Comparison of ENCODE assay signal across 29 cellular contexts in the genomic region with DNA sequence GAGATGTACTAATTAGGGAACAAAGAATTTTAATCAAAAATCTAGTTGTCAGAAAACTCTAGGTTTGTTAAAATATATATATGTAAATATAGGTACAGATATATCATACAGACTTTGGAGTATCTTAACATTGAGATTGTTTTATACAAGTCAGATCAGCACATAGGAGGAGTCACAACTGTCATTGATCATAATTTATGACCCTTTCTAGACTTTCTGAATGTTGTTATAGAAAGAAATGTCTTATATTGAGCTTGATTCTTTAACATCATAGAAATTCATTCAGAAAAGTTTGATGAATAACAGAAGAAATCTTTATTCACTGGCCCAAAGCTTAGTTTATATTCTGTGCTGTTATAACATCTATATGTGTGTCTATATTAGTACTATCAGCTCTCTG.
"Had no signal": no experiment of that assay in that cellular context is flagged by ENCODE, and none has a peak within 500 bp of the region (broad histone marks: within the 10 kb centered on the region; RNA-seq: fewer than 3 reads in every experiment).

No MANE protein-coding gene starts in this region.

- H3K9me3 ChIP-seq: esophagus muscularis mucosa, gastrocnemius medialis, heart left ventricle had no signal

- H3K4me1 ChIP-seq: foreskin keratinocyte had no signal

- H3K4me3 ChIP-seq: esophagus muscularis mucosa, gastrocnemius medialis, heart left ventricle had no signal

- H3K36me3 ChIP-seq: gastrocnemius medialis had no signal

- ATAC-seq: activated CD8-positive, alpha-beta T cell treated with anti-CD3 and anti-CD28 coated beads for 36 hours; activated T-cell treated with anti-CD3 and anti-CD28 coated beads, Interleukin-2, amount 50 U/mL, for 4 hours; activated T-helper 17 cell treated with anti-CD3 and anti-CD28 coated beads, Interleukin-2, amount 50 U/mL, for 72 hours; effector memory CD8-positive, alpha-beta T cell; foreskin keratinocyte; gastrocnemius medialis; heart left ventricle; WTC11 had no signal

- H3K27me3 ChIP-seq: esophagus muscularis mucosa, foreskin keratinocyte, gastrocnemius medialis, heart left ventricle had no signal

- DNase-seq: activated CD4-positive, alpha-beta T cell treated with anti-CD3 and anti-CD28 coated beads for 1 hour; activated CD4-positive, alpha-beta T cell treated with anti-CD3 and anti-CD28 coated beads for 4 hours; activated CD4-positive, alpha-beta T cell treated with anti-CD3 and anti-CD28 coated beads, Interleukin-2, amount 10 ng/mL, durations not matched to agents 7 days and 5 days; activated CD4-positive, alpha-beta T cell treated with anti-CD3 and anti-CD28 coated beads, Interleukin-2, amount 50 U/mL, for 48 hours; activated CD8-positive, alpha-beta memory T cell treated with anti-CD3 and anti-CD28 coated beads for 24 hours; activated CD8-positive, alpha-beta T cell treated with anti-CD3 and anti-CD28 coated beads for 36 hours; activated effector memory CD4-positive, alpha-beta T cell treated with Interleukin-2 at 50 U/mL for 16 hours; activated gamma-delta T cell treated with Interleukin-2 at 50 U/mL for 16 hours; activated naive CD4-positive, alpha-beta T cell treated with anti-CD3 and anti-CD28 coated beads, Interleukin-2, amount 50 U/mL, for 16 hours; activated naive CD4-positive, alpha-beta T cell treated with Interleukin-2 at 50 U/mL for 16 hours; activated T-cell treated with anti-CD3 and anti-CD28 coated beads, Interleukin-2, amount 50 U/mL, for 4 hours; amniotic stem cell; anterior cingulate cortex; caudate nucleus; cortex of kidney; dermis blood vessel endothelial cell; effector CD4-positive, alpha-beta T cell; effector memory CD8-positive, alpha-beta T cell; erythroblast; foreskin keratinocyte; gastrocnemius medialis; glutamatergic neuron; heart left ventricle had no signal

- FAIRE-seq: astrocyte, colon had no signal

- H3K27ac ChIP-seq: esophagus muscularis mucosa, foreskin keratinocyte, gastrocnemius medialis, heart left ventricle, VCaP had no signal
